In the genomic region with DNA sequence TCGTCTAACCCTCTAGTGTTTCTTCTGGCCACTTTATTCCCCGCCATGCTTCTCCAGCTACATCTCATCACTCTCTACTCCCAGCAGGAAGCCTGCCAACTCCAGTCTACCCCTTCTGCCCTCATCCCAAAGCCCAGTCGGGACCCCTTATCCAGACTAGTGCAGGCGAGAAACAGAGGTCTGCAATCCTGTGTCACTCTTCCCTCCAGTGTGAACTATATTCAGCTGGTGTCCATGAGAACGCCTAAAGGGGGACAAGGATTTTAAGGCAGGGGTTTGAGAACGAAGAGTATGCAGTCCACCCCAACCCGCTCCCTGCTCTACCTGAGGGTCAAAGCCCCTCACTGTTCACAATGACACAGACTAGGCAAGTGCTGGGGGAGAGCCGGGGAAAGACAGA, we compare ENCODE assay signal across 20 cellular contexts. TPM values are rescaled to one million over a fixed set of nuclear protein-coding genes. Genes with fewer than 3 reads are reported as not detected.
"Had no signal": no experiment of that assay in that cellular context is flagged by ENCODE, and none has a peak within 500 bp of the region (broad histone marks: within the 10 kb centered on the region; RNA-seq: fewer than 3 reads in every experiment).

No MANE protein-coding gene starts in this region.

- DNase-seq: Kasumi-1, KG1, MM.1S, NCI-H1092 treated with DMSO at 0.1 percent for 48 hours, NCI-H1436, NCI-H187, NCI-H2029 treated with DMSO at 0.1 percent for 48 hours, NCI-H2171 treated with DMSO at 0.1 percent for 48 hours, NCI-H345, NCI-H446 treated with DMSO at 0.1 percent for 48 hours, NCI-H510A treated with DMSO at 0.1 percent for 48 hours, NCI-H526 treated with DMSO at 0.1 percent for 48 hours, NCI-H748 treated with DMSO at 0.1 percent for 48 hours, RPMI8226, SHP77, SK-N-SH, SW 1271 had no signal

- H3K4me2 ChIP-seq: SK-N-SH had no signal

- H3K9ac ChIP-seq: SK-N-SH had no signal

- H3K9me2 ChIP-seq: SK-N-SH had no signal

- FAIRE-seq: RCC 7860 had no signal

- H3K9me3 ChIP-seq: SK-N-SH had no signal

RNA-seq across cellular contexts. Expression of a gene that starts 41.7 kb away (rescaled TPM):
- total RNA-seq: M059J, SK-MEL-5 had no signal
